In genomic region chr12:115296613-115297012, GRCh38 we compare ENCODE assay signal across 16 cellular contexts.
A peak's percentile ranks its signal among the peaks of the same experiment; 100 is the strongest.
DNase-seq lines count a peak whose midpoint lies in the region; ATAC-seq, FAIRE-seq and TF ChIP-seq lines count a peak whose summit lies in the region.
"Had no signal": no experiment of that assay in that cellular context is flagged by ENCODE, and none has a peak within 500 bp of the region (broad histone marks: within the 10 kb centered on the region; RNA-seq: fewer than 3 reads in every experiment).

No MANE protein-coding gene starts in this region.

- H3K9me1 ChIP-seq in keratinocyte (ENCODE audit: control insufficient read depth, extremely low read depth, insufficient read depth, low read length), result no peaks in the 10 kb centered on the region

- no peaks in the 10 kb centered on the region for H3K27me3 ChIP-seq in bronchial epithelial cell (ENCODE audit: control insufficient read depth, insufficient read depth, low read length)
- no peaks in the 10 kb centered on the region for H3K27me3 ChIP-seq in keratinocyte (ENCODE audit: control insufficient read depth, extremely low read depth, insufficient read depth, low read length)
- H3K27me3 ChIP-seq: BLaER1 treated with 17β-estradiol and CSF1 and Interleukin-3, amounts not matched to agents 10 nM and 100 nM had no signal

- TF ChIP-seq CTCF in bronchial epithelial cell (IDR thresholded peaks at IDR 0.05; ENCODE audit: insufficient read depth, low read length, severe bottlenecking) (no peak), keratinocyte (optimal IDR thresholded peaks at IDR 0.05 in 1 of 3, IDR thresholded peaks at IDR 0.05 in 1 of 3, conservative IDR thresholded peaks at IDR 0.05 in 1 of 3; ENCODE audit: extremely low read depth in 1 of 3, insufficient read depth in 2 of 3, low read length in 3 of 3) (no peak)

- dilution Hi-C loops in keratinocyte (cut with MboI; ENCODE audit: extremely low pct_ligation_motif_present, low sequenced_read_pairs), result no loop called here

- CTCF ChIA-PET in activated CD4-positive, alpha-beta memory T cell treated with anti-CD3 and anti-CD28 coated beads, Interleukin-2, amount 10 ng/mL, durations not matched to agents 7 days and 5 days (lab: Charles Lee), result no interaction called here

- no peaks in the 10 kb centered on the region for H4K20me1 ChIP-seq in keratinocyte (ENCODE audit: control insufficient read depth, extremely low read depth, insufficient read depth, low read length)
- H4K20me1 ChIP-seq: BLaER1 treated with 17β-estradiol and CSF1 and Interleukin-3, amounts not matched to agents 10 nM and 100 nM had no signal

- no peak overlapping the region for H3K4me3 ChIP-seq in bronchial epithelial cell (ENCODE audit: low read depth, low read length)
- H3K4me3 ChIP-seq in keratinocyte (ENCODE audit: control insufficient read depth in 2 of 3, extremely low read depth in 1 of 3, insufficient read depth in 2 of 3, low read depth in 1 of 3, low read length in 3 of 3), result no peak overlapping the region
- H3K4me3 ChIP-seq: BLaER1 treated with 17β-estradiol and CSF1 and Interleukin-3, amounts not matched to agents 10 nM and 100 nM; HAP-1 had no signal

- no peak overlapping the region for H3K9ac ChIP-seq in keratinocyte (ENCODE audit: control insufficient read depth, extremely low read depth, insufficient read depth, low read length)
- H3K9ac ChIP-seq: BLaER1 treated with 17β-estradiol and CSF1 and Interleukin-3, amounts not matched to agents 10 nM and 100 nM had no signal

- intact Hi-C loops in head of caudate nucleus (cut with DNase I), result no loop called here

- H3K27ac Mint-ChIP-seq in activated CD4-positive, alpha-beta memory T cell treated with anti-CD3 and anti-CD28 coated beads, Interleukin-2, amount 10 ng/mL, durations not matched to agents 7 days and 5 days, result no peak overlapping the region
- H3K27ac Mint-ChIP-seq: CD4-positive, CD25-positive, alpha-beta regulatory T cell had no signal

- H3K4me2 ChIP-seq in keratinocyte (ENCODE audit: control insufficient read depth, extremely low read depth, insufficient read depth, low read depth, low read length), result no peak overlapping the region
- H3K4me2 ChIP-seq: BLaER1 treated with 17β-estradiol and CSF1 and Interleukin-3, amounts not matched to agents 10 nM and 100 nM had no signal

- ATAC-seq in HG03432 (IDR thresholded peaks at IDR 0.05; ENCODE audit: unreplicated experiment), result peak; percentile 45

- no peaks in the 10 kb centered on the region for H3K36me3 Mint-ChIP-seq in activated CD4-positive, alpha-beta memory T cell treated with anti-CD3 and anti-CD28 coated beads, Interleukin-2, amount 10 ng/mL, durations not matched to agents 7 days and 5 days (ENCODE audit: low read depth)
- H3K36me3 Mint-ChIP-seq: CD4-positive, CD25-positive, alpha-beta regulatory T cell had no signal

- no peaks in the 10 kb centered on the region for H3K9me3 ChIP-seq in keratinocyte (ENCODE audit: control insufficient read depth, low read depth, low read length)
- H3K9me3 ChIP-seq: BLaER1 treated with 17β-estradiol and CSF1 and Interleukin-3, amounts not matched to agents 10 nM and 100 nM; HAP-1 had no signal

- POLR2A ChIA-PET in activated CD4-positive, alpha-beta memory T cell treated with anti-CD3 and anti-CD28 coated beads, Interleukin-2, amount 10 ng/mL, durations not matched to agents 7 days and 5 days (lab: Charles Lee), result no interaction called here

- H3K79me2 ChIP-seq in keratinocyte (ENCODE audit: control insufficient read depth, insufficient read depth, low read length), result no peaks in the 10 kb centered on the region

- H3K4me3 Mint-ChIP-seq in activated CD4-positive, alpha-beta memory T cell treated with anti-CD3 and anti-CD28 coated beads, Interleukin-2, amount 10 ng/mL, durations not matched to agents 7 days and 5 days, result no peak overlapping the region
- H3K4me3 Mint-ChIP-seq: CD4-positive, CD25-positive, alpha-beta regulatory T cell had no signal

- H2AFZ ChIP-seq in keratinocyte (ENCODE audit: control insufficient read depth, low read length), result no peak overlapping the region

- no peaks in the 10 kb centered on the region for H3K4me1 Mint-ChIP-seq in activated CD4-positive, alpha-beta memory T cell treated with anti-CD3 and anti-CD28 coated beads, Interleukin-2, amount 10 ng/mL, durations not matched to agents 7 days and 5 days
- H3K4me1 Mint-ChIP-seq: CD4-positive, CD25-positive, alpha-beta regulatory T cell had no signal

- H3K9me3 Mint-ChIP-seq in activated CD4-positive, alpha-beta memory T cell treated with anti-CD3 and anti-CD28 coated beads, Interleukin-2, amount 10 ng/mL, durations not matched to agents 7 days and 5 days, result peaks cover 5% of the 10 kb centered on the region

- FAIRE-seq in bronchial epithelial cell (lab: Jason Lieb, UNC) (no peak), keratinocyte (lab: Jason Lieb, UNC) (peak; percentile 43)
- FAIRE-seq: GM12891 had no signal

- H3K4me1 ChIP-seq in keratinocyte (ENCODE audit: control insufficient read depth, extremely low read depth, insufficient read depth, low read length), result peaks cover 6% of the 10 kb centered on the region
- H3K4me1 ChIP-seq: HAP-1 had no signal

- H3K27me3 Mint-ChIP-seq in activated CD4-positive, alpha-beta memory T cell treated with anti-CD3 and anti-CD28 coated beads, Interleukin-2, amount 10 ng/mL, durations not matched to agents 7 days and 5 days, result no peaks in the 10 kb centered on the region
- H3K27me3 Mint-ChIP-seq: CD4-positive, CD25-positive, alpha-beta regulatory T cell had no signal

- no peak overlapping the region for H3K27ac ChIP-seq in keratinocyte (ENCODE audit: control insufficient read depth, insufficient read depth, low read length)
- H3K27ac ChIP-seq: BLaER1 treated with 17β-estradiol and CSF1 and Interleukin-3, amounts not matched to agents 10 nM and 100 nM; HL-60 had no signal

- no peaks in the 10 kb centered on the region for H3K36me3 ChIP-seq in bronchial epithelial cell (ENCODE audit: control insufficient read depth, insufficient read depth, low read length)
- no peaks in the 10 kb centered on the region for H3K36me3 ChIP-seq in keratinocyte (ENCODE audit: control insufficient read depth in 2 of 2, extremely low read depth in 1 of 2, insufficient read depth in 2 of 2, low read length in 2 of 2)
- H3K36me3 ChIP-seq: BLaER1 treated with 17β-estradiol and CSF1 and Interleukin-3, amounts not matched to agents 10 nM and 100 nM; HAP-1 had no signal

- DNase-seq in NCI-H510A treated with DMSO at 0.1 percent for 48 hours (lab: John Stamatoyannopoulos, UW) (peak; percentile 52), NCI-H510A (lab: John Stamatoyannopoulos, UW) (no peak), bronchial epithelial cell (ENCODE audit: low read depth) (peak; percentile 32), keratinocyte (ENCODE audit: low read depth, low spot score) (peak; percentile 4), head of caudate nucleus (no peak), NCI-H2081 (lab: John Stamatoyannopoulos, UW) (no peak)
- no peak for DNase-seq in activated CD4-positive, alpha-beta memory T cell treated with anti-CD3 and anti-CD28 coated beads, Interleukin-2, amount 10 ng/mL, durations not matched to agents 7 days and 5 days
- DNase-seq: ACHN; CD4-positive, CD25-positive, alpha-beta regulatory T cell; DMS79; GOT3 had no signal

Comparison
In these comparisons a context has a peak if more than half of its experiments do, and no peak if none do; other contexts are left out.
1. DNase-seq: peak in NCI-H510A treated with DMSO at 0.1 percent for 48 hours (single experiment), bronchial epithelial cell (single experiment) and keratinocyte (single experiment); none in NCI-H510A (single experiment), activated CD4-positive, alpha-beta memory T cell treated with anti-CD3 and anti-CD28 coated beads, Interleukin-2, amount 10 ng/mL, durations not matched to agents 7 days and 5 days (single experiment), head of caudate nucleus (0 of 42) and NCI-H2081 (0 of 2).